ENCODE assay signal across 20 cellular contexts in genomic region chr16:85729907-85730465, GRCh38. TPM values are rescaled to one million over a fixed set of nuclear protein-coding genes. Genes with fewer than 3 reads are reported as not detected.
DNase-seq lines count a peak whose midpoint lies in the region; ATAC-seq and TF ChIP-seq lines count a peak whose summit lies in the region.
"Had no signal": no experiment of that assay in that cellular context is flagged by ENCODE, and none has a peak within 500 bp of the region (broad histone marks: within the 10 kb centered on the region; RNA-seq: fewer than 3 reads in every experiment).

No MANE protein-coding gene starts in this region.

- no peak overlapping the region for H4K5ac ChIP-seq in mesendoderm (ENCODE audit: low read length)

- H3K9ac ChIP-seq in HUES6 (ENCODE audit: low read length): peak overlapping the region; percentile 43
- H3K9ac ChIP-seq in mesendoderm (ENCODE audit: low read length): no peak overlapping the region

- H3K27me3 ChIP-seq in A673 (replicated peaks; ENCODE audit: insufficient read depth, low read depth, low read length, poor library complexity) (no peaks in the 10 kb centered on the region), HUES6 (ENCODE audit: control insufficient read depth, insufficient read depth, low read length) (no peaks in the 10 kb centered on the region), mesendoderm (ENCODE audit: insufficient read depth, low read length, poor library complexity) (no peaks in the 10 kb centered on the region), vagina (no peaks in the 10 kb centered on the region)
- H3K27me3 ChIP-seq: cardiac muscle cell, SJSA1 had no signal

- DNase-seq in A673 (ENCODE audit: low spot score): no peak
- DNase-seq in SKM-1 (lab: John Stamatoyannopoulos, UW; ENCODE audit: unreplicated experiment): peak; percentile 94
- no peak for DNase-seq in mesendoderm
- no peak for DNase-seq in activated CD4-positive, CD25-positive, alpha-beta regulatory T cell treated with anti-CD3 and anti-CD28 coated beads, Interleukin-2, amount 50 U/mL, for 72 hours
- no peak for DNase-seq in vagina (ENCODE audit: extremely low spot score in 2 of 2)
- DNase-seq: activated naive CD4-positive, alpha-beta T cell treated with anti-CD3 and anti-CD28 coated beads, Interleukin-2, amount 50 U/mL, for 16 hours; Caco-2; DMS79; NCI-H146; NCI-H446 treated with DMSO at 0.1 percent for 48 hours; occipital lobe; small intestine; stimulated activated CD4-positive, alpha-beta T cell treated with anti-CD3 and anti-CD28 coated beads, Interleukin-2, amount 100 ng/mL, for 24 hours had no signal

- no peak overlapping the region for H4K8ac ChIP-seq in mesendoderm (ENCODE audit: low read depth, low read length)

- no peaks in the 10 kb centered on the region for H3K79me1 ChIP-seq in mesendoderm (ENCODE audit: low read length)

- H3K23ac ChIP-seq in mesendoderm (ENCODE audit: low read length): no peak overlapping the region

- H2BK15ac ChIP-seq in mesendoderm (replicated peaks; ENCODE audit: low read depth): no peak overlapping the region

- H3K36me3 ChIP-seq in A673 (ENCODE audit: insufficient read depth, low read length, poor library complexity, severe bottlenecking): no peaks in the 10 kb centered on the region
- 0 out of 2 replicates have a peak, but pooled peaks cover 5% of the 10 kb centered on the region for H3K36me3 ChIP-seq in HUES6 (ENCODE audit: control insufficient read depth, insufficient read depth, low read length)
- no peaks in the 10 kb centered on the region for H3K36me3 ChIP-seq in mesendoderm (ENCODE audit: control insufficient read depth, insufficient read depth, low read length)
- no peaks in the 10 kb centered on the region for H3K36me3 ChIP-seq in vagina
- H3K36me3 ChIP-seq: cardiac muscle cell, SJSA1 had no signal

- no peaks in the 10 kb centered on the region for H3K79me2 ChIP-seq in mesendoderm (ENCODE audit: control insufficient read depth, insufficient read depth, low read length)

- H3K18ac ChIP-seq in mesendoderm (ENCODE audit: low read length): no peak overlapping the region

- TF ChIP-seq CTCF in A673 (conservative IDR thresholded peaks at IDR 0.05; ENCODE audit: low read depth, low read length) (no peak), vagina (IDR thresholded peaks at IDR 0.05) (no peak)

- CTCF ChIA-PET in A673 (lab: Charles Lee): interaction anchor here (0.6 kb wide), 1 partner anchor 18 kb away, joined by 4 read pairs; no protein-coding TSS in a partner anchor

- intact Hi-C loops in A673 (cut with micrococcal nuclease; ENCODE audit: unreplicated experiment) (no loop called here), vagina (cut with DNase I) (no loop called here)

- H3K4ac ChIP-seq in mesendoderm (ENCODE audit: low read depth, low read length): no peak overlapping the region

- no peak overlapping the region for H2BK120ac ChIP-seq in mesendoderm (ENCODE audit: low read depth, low read length)

- ATAC-seq in GM18517 (IDR thresholded peaks at IDR 0.05; ENCODE audit: unreplicated experiment) (no peak), GM21717 (IDR thresholded peaks at IDR 0.05; ENCODE audit: unreplicated experiment) (no peak)
- ATAC-seq: Panc1 had no signal

- no peak for TF ChIP-seq POLR2A in vagina (IDR thresholded peaks at IDR 0.05)

- no peak overlapping the region for H3K4me3 ChIP-seq in A673 (ENCODE audit: low read depth, low read length, poor library complexity, severe bottlenecking)
- no peak overlapping the region for H3K4me3 ChIP-seq in HUES6 (ENCODE audit: low read depth, low read length)
- no peak overlapping the region for H3K4me3 ChIP-seq in mesendoderm (ENCODE audit: low read length)
- H3K4me3 ChIP-seq in vagina: no peak overlapping the region
- H3K4me3 ChIP-seq: cardiac muscle cell, lung, SJSA1 had no signal

- H2BK5ac ChIP-seq in mesendoderm (ENCODE audit: low read length): no peak overlapping the region

- WGBS in mesendoderm (ENCODE audit: extremely low coverage, insufficient coverage, low lambda C conversion rate): no CpG with 5 or more reads among the region's 15 CpGs

- H3K9me3 ChIP-seq in A673 (ENCODE audit: low read depth, low read length, poor library complexity, severe bottlenecking) (no peaks in the 10 kb centered on the region), HUES6 (ENCODE audit: control insufficient read depth, insufficient read depth, low read depth, low read length) (no peaks in the 10 kb centered on the region), vagina (no peaks in the 10 kb centered on the region)
- H3K9me3 ChIP-seq: SJSA1 had no signal

- H2AK5ac ChIP-seq in mesendoderm (ENCODE audit: low read length): no peak overlapping the region

- POLR2A ChIA-PET in A673 (lab: Charles Lee; ENCODE audit: low non-redundant PET): interaction anchor here (0.5 kb wide), 1 partner anchor 19 kb away, joined by 4 read pairs; no protein-coding TSS in a partner anchor

- H3K4me1 ChIP-seq in A673 (ENCODE audit: insufficient read depth, low read length, poor library complexity, severe bottlenecking): peaks cover 7% of the 10 kb centered on the region
- peaks cover 27% of the 10 kb centered on the region for H3K4me1 ChIP-seq in HUES6 (ENCODE audit: control insufficient read depth, insufficient read depth, low read length)
- H3K4me1 ChIP-seq in mesendoderm (ENCODE audit: control insufficient read depth, low read depth, low read length): peaks cover 4% of the 10 kb centered on the region
- H3K4me1 ChIP-seq in vagina: no peaks in the 10 kb centered on the region

- BruUV-seq in A673 (replicated peaks; lab: Mats Ljungman, UMichigan): no TSS peak

- H3K4me2 ChIP-seq in mesendoderm (ENCODE audit: low read length): no peak overlapping the region

- peak overlapping the region; percentile 52 for H3K56ac ChIP-seq in mesendoderm (ENCODE audit: low read length)

- H3K27ac ChIP-seq in A673 (ENCODE audit: low read depth, low read length, poor library complexity, severe bottlenecking) (peak overlapping the region; percentile 30), HUES6 (ENCODE audit: low read depth, low read length) (no peak overlapping the region), mesendoderm (ENCODE audit: low read depth, low read length) (no peak overlapping the region), vagina (no peak overlapping the region)
- H3K27ac ChIP-seq: cardiac muscle cell, SJSA1 had no signal

RNA-seq across cellular contexts. Expression of gene C16orf74, which starts 20.9 kb away (rescaled TPM):
- total RNA-seq in A673 (2021) (3.8 and 5.9 TPM in 2 replicates), vagina (18.2 TPM)
- polyA plus RNA-seq in mesendoderm (2013, experiment 1 of 2): 7.3 TPM
- polyA plus RNA-seq in mesendoderm (2013, experiment 2 of 2): 7.5 TPM

RNA-seq across cellular contexts. Expression of gene GINS2, which starts 41.2 kb away (rescaled TPM):
- total RNA-seq in A673 (2021) (70.5 and 71.9 TPM in 2 replicates), vagina (0.25 TPM)
- 37.8 TPM for polyA plus RNA-seq in mesendoderm (2013, experiment 1 of 2)
- polyA plus RNA-seq in mesendoderm (2013, experiment 2 of 2): 38.6 TPM

Comparison
In these comparisons a context has a peak if more than half of its experiments do, and no peak if none do; other contexts are left out.
1. RNA of gene GINS2, which starts 41.2 kb away (total RNA-seq): 70.5 to 71.9 TPM in A673; 0.25 TPM in vagina (single experiment); every median in the first group is over 10 times any median in the second.